In genomic region chr6:170032706-170033309, GRCh38 we compare ENCODE assay signal across 10 cellular contexts.
"Had no signal": no experiment of that assay in that cellular context is flagged by ENCODE, and none has a peak within 500 bp of the region (broad histone marks: within the 10 kb centered on the region; RNA-seq: fewer than 3 reads in every experiment).

No MANE protein-coding gene starts in this region.

- DNase-seq: activated CD4-positive, alpha-beta T cell treated with anti-CD3 and anti-CD28 coated beads, Interleukin-2, amount 50 U/mL, for 4 hours; activated CD8-positive, alpha-beta memory T cell treated with anti-CD3 and anti-CD28 coated beads, Interleukin-2, amount 10 ng/mL, durations not matched to agents 7 days and 5 days; activated naive CD4-positive, alpha-beta T cell; SJCRH30 had no signal

- ATAC-seq: activated CD8-positive, alpha-beta memory T cell treated with anti-CD3 and anti-CD28 coated beads, Interleukin-2, amount 10 ng/mL, durations not matched to agents 7 days and 5 days; esophagus mucosa; left colon had no signal

- H3K4me3 ChIP-seq: adrenal gland, SJCRH30 had no signal

- H3K27me3 Mint-ChIP-seq: activated CD8-positive, alpha-beta memory T cell treated with anti-CD3 and anti-CD28 coated beads, Interleukin-2, amount 10 ng/mL, durations not matched to agents 7 days and 5 days had no signal

- H3K4me1 ChIP-seq: adrenal gland, SJCRH30 had no signal

- H3K27me3 ChIP-seq: adrenal gland, SJCRH30 had no signal

- H3K36me3 ChIP-seq: adrenal gland, SJCRH30 had no signal

- H3K27ac ChIP-seq: adrenal gland, SJCRH30 had no signal

- H3K4me1 Mint-ChIP-seq: activated CD8-positive, alpha-beta memory T cell treated with anti-CD3 and anti-CD28 coated beads, Interleukin-2, amount 10 ng/mL, durations not matched to agents 7 days and 5 days had no signal

- H3K4me3 Mint-ChIP-seq: activated CD8-positive, alpha-beta memory T cell treated with anti-CD3 and anti-CD28 coated beads, Interleukin-2, amount 10 ng/mL, durations not matched to agents 7 days and 5 days; central memory CD8-positive, alpha-beta T cell; dendritic cell treated with granulocyte-macrophage colony-stimulating factor and Interleukin-4, amounts not matched to agents 40 ng/mL and 50 ng/mL, for 4 days; nephron had no signal

- H3K9me3 ChIP-seq: adrenal gland, SJCRH30 had no signal

- H3K27ac Mint-ChIP-seq: activated CD8-positive, alpha-beta memory T cell treated with anti-CD3 and anti-CD28 coated beads, Interleukin-2, amount 10 ng/mL, durations not matched to agents 7 days and 5 days; dendritic cell treated with granulocyte-macrophage colony-stimulating factor and Interleukin-4, amounts not matched to agents 40 ng/mL and 50 ng/mL, for 4 days; nephron had no signal
